6 cellular contexts compared by ENCODE assay signal in the genomic region with DNA sequence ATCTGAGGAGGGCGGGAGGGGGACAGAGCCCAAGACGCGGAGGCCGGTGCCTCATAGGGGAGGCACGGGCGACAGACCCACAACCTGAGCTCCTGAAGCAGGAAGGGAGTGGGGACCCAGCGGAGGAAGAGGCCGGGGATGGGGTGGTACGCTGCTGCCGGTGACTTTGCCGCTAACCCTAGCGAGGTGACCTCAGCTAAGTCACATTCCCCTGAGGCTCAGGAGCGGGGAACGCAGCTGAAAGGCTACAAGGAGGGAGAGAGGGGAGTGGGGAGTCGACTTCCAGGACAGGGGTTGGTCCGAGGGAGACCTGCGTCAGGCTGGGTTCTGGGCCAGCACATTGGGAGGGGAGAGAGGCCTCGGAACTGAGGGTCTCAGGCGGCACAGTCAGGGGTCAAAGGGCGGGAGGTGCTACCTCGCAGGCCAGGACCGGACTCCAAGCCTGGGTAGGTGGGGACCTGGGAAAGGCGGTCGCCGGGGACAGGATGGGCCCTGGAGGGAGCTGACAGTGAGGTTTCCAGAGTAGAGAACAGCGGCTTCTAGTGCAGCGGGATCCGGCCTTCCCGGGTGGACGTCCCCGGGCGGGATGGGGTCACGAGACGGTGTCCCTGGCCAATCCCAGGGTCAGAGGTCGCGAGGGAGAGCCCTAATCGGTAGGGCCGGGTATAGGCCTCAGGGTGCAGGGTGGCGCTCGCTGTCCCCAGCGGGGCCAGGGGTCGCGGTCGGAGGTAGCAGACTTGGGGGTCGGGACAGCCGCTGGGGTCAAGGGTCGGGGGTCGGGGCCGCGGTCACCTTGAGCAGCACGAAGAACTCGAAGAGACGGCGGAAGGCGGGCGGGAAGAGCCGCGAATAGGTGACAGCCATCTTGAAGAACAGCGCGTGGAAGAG. TPM values are rescaled to one million over a fixed set of nuclear protein-coding genes. Genes with fewer than 3 reads are reported as not detected.
A peak's percentile ranks its signal among the peaks of the same experiment; 100 is the strongest.
DNase-seq lines count a peak whose midpoint lies in the region; TF ChIP-seq lines count a peak whose summit lies in the region.

No MANE protein-coding gene starts in this region.

- H3K27me3 Mint-ChIP-seq in immature natural killer cell (ENCODE audit: low read depth in 3 of 3): peaks cover 13 to 17% (median 13%) of the 10 kb centered on the region in 3 donors

- peak overlapping the region; percentile 87 for H3K27ac ChIP-seq in VCaP

- H3K27ac Mint-ChIP-seq in immature natural killer cell: peak overlapping the region; percentile 78 to 100 (median 92)

- no peaks in the 10 kb centered on the region for H3K36me3 Mint-ChIP-seq in immature natural killer cell

- H3K9me3 Mint-ChIP-seq in immature natural killer cell: peaks cover 0 to 2% (median 0%) of the 10 kb centered on the region in 6 donors

- peaks cover 29 to 52% of the 10 kb centered on the region in 2 donors for H3K4me1 Mint-ChIP-seq in immature natural killer cell

- TF ChIP-seq CTCF in VCaP (conservative IDR thresholded peaks at IDR 0.05) (no peak), GM10266 (IDR thresholded peaks at IDR 0.05; ENCODE audit: control insufficient read depth, insufficient read depth, low read depth, missing control alignments) (no peak)

- DNase-seq in EH (ENCODE audit: low read depth) (peak; percentile 31), immature natural killer cell (peak in 1 of 3 donors; percentile 21), HK-2 (ENCODE audit: unreplicated experiment) (no peak), GM10266 (ENCODE audit: extremely low spot score) (no peak), iPS-NIHi7 (ENCODE audit: extremely low spot score) (no peak)

- H3K4me3 Mint-ChIP-seq in immature natural killer cell: peak overlapping the region; percentile 79 to 92 (median 85)

RNA-seq across cellular contexts. Expression of gene TMEM259, which starts 0.7 kb away (rescaled TPM):
- polyA plus RNA-seq in immature natural killer cell: 100 to 1,000 TPM in 1 of 3 donors, 10 to 100 TPM in 2; 45.6 to 102 (median 61.1) TPM

RNA-seq across cellular contexts. Expression of gene RNU6-2, which starts 1.1 kb away (rescaled TPM):
- polyA plus RNA-seq in immature natural killer cell: not detected

RNA-seq across cellular contexts. Expression of gene CNN2, which starts 6.2 kb away (rescaled TPM):
- 100 to 1,000 TPM; 227 to 382 (median 255) TPM for polyA plus RNA-seq in immature natural killer cell

RNA-seq across cellular contexts. Expression of gene ABCA7, which starts 19.7 kb away (rescaled TPM):
- 10 to 100 TPM in 1 of 3 donors, 1 to 10 TPM in 2; 4.5 to 13.3 (median 5.2) TPM for polyA plus RNA-seq in immature natural killer cell

RNA-seq across cellular contexts. Expression of gene GRIN3B, which starts 20.0 kb away (rescaled TPM):
- not detected for polyA plus RNA-seq in immature natural killer cell
